10 cellular contexts compared by ENCODE assay signal in genomic region chr4:152220201-152220666, GRCh38.
DNase-seq lines count a peak whose midpoint lies in the region; ATAC-seq and TF ChIP-seq lines count a peak whose summit lies in the region.
"Had no signal": no experiment of that assay in that cellular context is flagged by ENCODE, and none has a peak within 500 bp of the region (broad histone marks: within the 10 kb centered on the region; RNA-seq: fewer than 3 reads in every experiment).

No MANE protein-coding gene starts in this region.

- WGBS in mammary epithelial cell (ENCODE audit: low coverage, missing lambda C conversion rate), result 6% methylated on average over 2 of the region's 2 CpGs

- CTCF ChIA-PET in mammary epithelial cell (lab: Charles Lee; ENCODE audit: low non-redundant PET), result no interaction called here

- peak overlapping the region; percentile 77 for H2AFZ ChIP-seq in mammary epithelial cell (ENCODE audit: low read depth, low read length)
- H2AFZ ChIP-seq: PC-9 had no signal

- no peaks in the 10 kb centered on the region for H3K36me3 ChIP-seq in mammary epithelial cell (ENCODE audit: insufficient read depth, low read length)

- TF ChIP-seq CTCF in AG09309 (IDR thresholded peaks at IDR 0.05; ENCODE audit: control insufficient read depth, insufficient read depth, low read depth, low read length, missing control alignments) (no peak), mammary epithelial cell (conservative IDR thresholded peaks at IDR 0.05 in 1 of 2, IDR thresholded peaks at IDR 0.05 in 1 of 2; ENCODE audit: extremely low read depth in 1 of 2, insufficient read depth in 1 of 2, low read depth in 1 of 2, low read length in 2 of 2) (no peak)

- no peak overlapping the region for H3K4me2 ChIP-seq in mammary epithelial cell (ENCODE audit: insufficient read depth, low read depth, low read length)
- H3K4me2 ChIP-seq: PC-9 had no signal

- H3K9ac ChIP-seq in mammary epithelial cell (ENCODE audit: insufficient read depth, low read length), result no peak overlapping the region

- in situ Hi-C loops in mammary epithelial cell (cut with MboI; ENCODE audit: low sequenced_read_pairs in 2 of 2), result no loop called here

- no peaks in the 10 kb centered on the region for H4K20me1 ChIP-seq in mammary epithelial cell (ENCODE audit: insufficient read depth, low read length)

- dilution Hi-C loops in mammary epithelial cell (cut with HindIII; ENCODE audit: low sequenced_read_pairs), result no loop called here

- H3K27me3 ChIP-seq in mammary epithelial cell (ENCODE audit: insufficient read depth, low read length), result no peaks in the 10 kb centered on the region

- ATAC-seq in GM19023 (IDR thresholded peaks at IDR 0.05; ENCODE audit: unreplicated experiment) (peak; percentile 77), HG03108 (IDR thresholded peaks at IDR 0.05; ENCODE audit: unreplicated experiment) (peak; percentile 69), HG02840 (IDR thresholded peaks at IDR 0.05; ENCODE audit: low FRiP score, unreplicated experiment) (no peak), HG03280 (IDR thresholded peaks at IDR 0.05; ENCODE audit: unreplicated experiment) (no peak)

- no TSS peak for BruUV-seq in mammary epithelial cell (replicated peaks; lab: Mats Ljungman, UMichigan)

- H3K4me3 ChIP-seq in AG09309 (ENCODE audit: control insufficient read depth, low read depth, low read length), result no peak overlapping the region
- H3K4me3 ChIP-seq in mammary epithelial cell (replicated peaks in 1 of 3; ENCODE audit: insufficient read depth in 1 of 3, low read depth in 2 of 3, low read length in 3 of 3), result no peak overlapping the region
- H3K4me3 ChIP-seq: coronary artery, PC-9 had no signal

- H3K27ac ChIP-seq in mammary epithelial cell (ENCODE audit: insufficient read depth, low read depth, low read length), result peak overlapping the region; percentile 41
- H3K27ac ChIP-seq: coronary artery, PC-9 had no signal

- peaks cover 8% of the 10 kb centered on the region for H3K4me1 ChIP-seq in mammary epithelial cell (ENCODE audit: insufficient read depth, low read length)

- intact Hi-C loops in mammary epithelial cell (cut with micrococcal nuclease), result no loop called here

- no peaks in the 10 kb centered on the region for H3K9me3 ChIP-seq in mammary epithelial cell (replicated peaks; ENCODE audit: insufficient read depth, low read length)

- DNase-seq in AG09309 (ENCODE audit: low read depth), result peak; percentile 80
- DNase-seq in mammary epithelial cell, result peak; percentile 95
- no peak for DNase-seq in NCI-H1105 (lab: John Stamatoyannopoulos, UW)
- no peak for DNase-seq in C1 segment of cervical spinal cord (lab: John Stamatoyannopoulos, UW)
- DNase-seq: PC-9 had no signal

- H3K79me2 ChIP-seq in mammary epithelial cell (ENCODE audit: insufficient read depth, low read length), result no peaks in the 10 kb centered on the region

Comparison
In these comparisons a context has a peak if more than half of its experiments do, and no peak if none do; other contexts are left out.
1. DNase-seq: peak in AG09309 (single experiment) and mammary epithelial cell (single experiment); none in NCI-H1105 (single experiment) and C1 segment of cervical spinal cord (0 of 14).
2. ATAC-seq: peak in GM19023 (single experiment) and HG03108 (single experiment); none in HG02840 (single experiment) and HG03280 (single experiment).